In genomic region chr11:61187505-61188130, GRCh38 we compare ENCODE assay signal across 8 cellular contexts.
DNase-seq lines count a peak whose midpoint lies in the region; ATAC-seq, FAIRE-seq and TF ChIP-seq lines count a peak whose summit lies in the region.

No MANE protein-coding gene starts in this region.

- no peak for ATAC-seq in GM21360 (IDR thresholded peaks at IDR 0.05; ENCODE audit: unreplicated experiment)

- FAIRE-seq in H54 (lab: Jason Lieb, UNC) = no peak

- DNase-seq in AML-193 (lab: John Stamatoyannopoulos, UW) = peak; percentile 27 to 48
- DNase-seq in H54 (ENCODE audit: insufficient read length, low spot score) = peak; percentile 67
- peak; percentile 59 for DNase-seq in NCI-H2196 treated with DMSO at 0.1 percent for 48 hours (lab: John Stamatoyannopoulos, UW; ENCODE audit: unreplicated experiment)
- peak; percentile 53 to 82 for DNase-seq in T47D (ENCODE audit: low read depth in 1 of 2, low spot score in 1 of 2)
- DNase-seq in islet precursor cell = peak; percentile 78
- DNase-seq in stimulated activated CD4-positive, alpha-beta T cell treated with anti-CD3 and anti-CD28 coated beads, Interleukin-15, amount 100 ng/mL, for 48 hours (ENCODE audit: low read depth in 2 of 2) = peak; percentile 60 to 78

- H3K4me3 ChIP-seq in WI38 (ENCODE audit: low read depth, low read length) = no peak overlapping the region

- in situ Hi-C loops in T47D (cut with HindIII; ENCODE audit: low pct_unique_long_range_greater_than_20kb, low sequenced_read_pairs) = no loop called here

- no peak for TF ChIP-seq POLR2A in H54 (IDR thresholded peaks at IDR 0.05; ENCODE audit: low read depth, low read length)

- peak; percentile 99 for TF ChIP-seq CTCF in WI38 (IDR thresholded peaks at IDR 0.05; ENCODE audit: low read depth, low read length)
